ENCODE assay signal across 15 cellular contexts in genomic region chr3:167978071-167978470, GRCh38.
DNase-seq lines count a peak whose midpoint lies in the region; ATAC-seq lines count a peak whose summit lies in the region.
"Had no signal": no experiment of that assay in that cellular context is flagged by ENCODE, and none has a peak within 500 bp of the region (broad histone marks: within the 10 kb centered on the region; RNA-seq: fewer than 3 reads in every experiment).

No MANE protein-coding gene starts in this region.

- ATAC-seq in HG03460 (IDR thresholded peaks at IDR 0.05; ENCODE audit: unreplicated experiment) = no peak

- peak; percentile 97 for DNase-seq in DMS153 (lab: John Stamatoyannopoulos, UW)
- peak; percentile 85 for DNase-seq in NCI-H1092 treated with DMSO at 0.1 percent for 48 hours (lab: John Stamatoyannopoulos, UW)
- peak; percentile 33 for DNase-seq in RPMI8226
- DNase-seq in islet precursor cell = peak; percentile 55
- no peak for DNase-seq in HuH-7.5 (ENCODE audit: low spot score)
- no peak for DNase-seq in dermis blood vessel endothelial cell
- DNase-seq in pons (ENCODE audit: low spot score) = no peak
- DNase-seq: activated gamma-delta T cell; C1 segment of cervical spinal cord; mesenchymal stem cell; NCI-H524 treated with DMSO at 0.1 percent for 48 hours; stimulated activated CD4-positive, alpha-beta T cell treated with anti-CD3 and anti-CD28 coated beads, Interleukin-1b, Interleukin-23, amount 100 ng/mL, for 48 hours; stimulated activated naive CD4-positive, alpha-beta T cell; SW 1271 had no signal

Comparison
In these comparisons a context has a peak if more than half of its experiments do, and no peak if none do; other contexts are left out.
1. DNase-seq: peak in DMS153 (single experiment), NCI-H1092 treated with DMSO at 0.1 percent for 48 hours (single experiment), RPMI8226 (single experiment) and islet precursor cell (single experiment); none in HuH-7.5 (single experiment), dermis blood vessel endothelial cell (single experiment) and pons (single experiment).